Comparison of ENCODE assay signal across 8 cellular contexts in genomic region chr14:54396493-54397335, GRCh38.
DNase-seq lines count a peak whose midpoint lies in the region; ATAC-seq and TF ChIP-seq lines count a peak whose summit lies in the region.

TSS of gene CDKN3 (plus strand) at chr14:54397007. CDS start at chr14:54397069, 62 bp downstream.

- H3K4me3 ChIP-seq in WERI-Rb-1 (ENCODE audit: low read depth, low read length) (peak within 1 kb of the TSS; percentile 48), cardiac fibroblast (replicated peaks in 1 of 2; ENCODE audit: low read depth in 2 of 2, low read length in 2 of 2) (peak within 1 kb of the TSS; percentile 91 to 97)

- peak; percentile 97 for ATAC-seq in GM18907 (IDR thresholded peaks at IDR 0.05; ENCODE audit: unreplicated experiment)
- peak; percentile 97 for ATAC-seq in HG03159 (IDR thresholded peaks at IDR 0.05; ENCODE audit: unreplicated experiment)

- peak; percentile 29; the same call in 1 of the 2 replicates for TF ChIP-seq CTCF in WERI-Rb-1 (IDR thresholded peaks at IDR 0.05; ENCODE audit: low read depth, low read length)
- TF ChIP-seq CTCF in cardiac fibroblast (IDR thresholded peaks at IDR 0.05; ENCODE audit: low read depth, low read length), result peak; percentile 22

- peaks cover 25% of the 10 kb centered on the region for H3K36me3 ChIP-seq in WERI-Rb-1

- peaks cover 4% of the 10 kb centered on the region for H3K9me3 ChIP-seq in WERI-Rb-1 (ENCODE audit: severe bottlenecking)

- H3K27ac ChIP-seq in WERI-Rb-1, result peak within 1 kb of the TSS; percentile 96

- H3K27me3 ChIP-seq in WERI-Rb-1 (ENCODE audit: insufficient read depth, low read depth, severe bottlenecking), result no peaks in the 10 kb centered on the region

- DNase-seq in AG08396 (ENCODE audit: low spot score), result peak; percentile 99
- peak; percentile 99 for DNase-seq in NCI-H2227 (lab: John Stamatoyannopoulos, UW; ENCODE audit: unreplicated experiment)
- peak; percentile 98 for DNase-seq in WERI-Rb-1
- DNase-seq in cardiac fibroblast (ENCODE audit: low read depth in 2 of 2), result peak; percentile 99
- peak; percentile 98 for DNase-seq in iPS-NIHi7 (ENCODE audit: extremely low spot score)
- DNase-seq in smooth muscle cell of the brain vasculature (ENCODE audit: low read depth, low spot score), result peak; percentile 96

Comparison
In these comparisons a context has a peak if more than half of its experiments do, and no peak if none do; other contexts are left out.
1. Peak in every context shown above with its lines: DNase-seq, ATAC-seq, H3K4me3 ChIP-seq and H3K27ac ChIP-seq.